Comparison of ENCODE assay signal across 11 cellular contexts in the genomic region with DNA sequence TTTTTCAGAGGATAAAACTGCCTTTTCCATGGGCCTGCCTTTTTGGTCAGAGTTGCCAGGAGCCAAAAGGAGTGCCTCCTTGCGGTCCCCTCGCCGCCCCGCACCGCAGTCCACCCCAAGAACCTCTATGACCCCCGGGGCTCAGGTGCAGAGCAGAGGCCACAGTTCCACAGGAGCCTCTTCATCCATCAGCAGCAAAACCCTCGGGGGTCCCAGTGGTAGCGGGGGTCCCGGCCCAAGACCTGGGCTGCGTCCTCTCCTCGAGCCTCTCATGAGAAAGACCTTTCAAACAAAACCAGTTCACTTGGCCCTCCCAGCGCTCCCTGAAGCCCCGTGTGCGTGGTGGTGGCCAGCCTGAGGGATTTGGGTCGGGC. TPM values are rescaled to one million over a fixed set of nuclear protein-coding genes. Genes with fewer than 3 reads are reported as not detected.
DNase-seq lines count a peak whose midpoint lies in the region; ATAC-seq and TF ChIP-seq lines count a peak whose summit lies in the region.
"Had no signal": no experiment of that assay in that cellular context is flagged by ENCODE, and none has a peak within 500 bp of the region (broad histone marks: within the 10 kb centered on the region; RNA-seq: fewer than 3 reads in every experiment).

No MANE protein-coding gene starts in this region.

- no peak for DNase-seq in activated T-cell treated with anti-CD3 and anti-CD28 coated beads, Interleukin-2, amount 50 U/mL, for 72 hours
- DNase-seq in activated T-cell treated with anti-CD3 and anti-CD28 coated beads, Interleukin-2, amount 50 U/mL, for 1 hour, result no peak
- DNase-seq in mesenchymal stem cell (no peak), T1000 (lab: John Stamatoyannopoulos, UW) (no peak), T-helper 9 cell (no peak)
- DNase-seq: NCI-H774 had no signal

- H2BK15ac ChIP-seq in mesenchymal stem cell (ENCODE audit: low read depth, poor library complexity, severe bottlenecking), result no peak overlapping the region

- H3K4me1 Mint-ChIP-seq in activated T-cell treated with anti-CD3 and anti-CD28 coated beads, Interleukin-2, amount 50 U/mL, for 72 hours (ENCODE audit: low read depth), result peaks cover 13% of the 10 kb centered on the region
- H3K4me1 Mint-ChIP-seq in brain, result peaks cover 23% of the 10 kb centered on the region

- no peak overlapping the region for H3K4ac ChIP-seq in mesenchymal stem cell (ENCODE audit: low read depth in 1 of 2, low read length in 2 of 2)

- no peaks in the 10 kb centered on the region for H3K36me3 Mint-ChIP-seq in activated T-cell treated with anti-CD3 and anti-CD28 coated beads, Interleukin-2, amount 50 U/mL, for 72 hours (ENCODE audit: insufficient read depth in 2 of 2)
- H3K36me3 Mint-ChIP-seq in brain, result no peaks in the 10 kb centered on the region
- H3K36me3 Mint-ChIP-seq: activated naive CD4-positive, alpha-beta T cell treated with anti-CD3 and anti-CD28 coated beads, Interleukin-2, amount 50 U/mL, for 72 hours had no signal

- no peak for TF ChIP-seq CTCF in brain (conservative IDR thresholded peaks at IDR 0.05)

- H3K9me3 ChIP-seq in mesenchymal stem cell (ENCODE audit: control insufficient read depth, low read length) (no peaks in the 10 kb centered on the region), subcutaneous abdominal adipose tissue (ENCODE audit: control insufficient read depth in 5 of 5, low read length in 5 of 5) (no peaks in the 10 kb centered on the region)

- H3K4me2 ChIP-seq in mesenchymal stem cell (ENCODE audit: low read length, poor library complexity, severe bottlenecking), result peak overlapping the region; percentile 43

- H3K27me3 ChIP-seq in mesenchymal stem cell (ENCODE audit: control insufficient read depth in 1 of 2, insufficient read depth in 1 of 2, low read length in 2 of 2) (peaks cover 0 to 9% of the 10 kb centered on the region in 2 experiments), subcutaneous abdominal adipose tissue (ENCODE audit: control insufficient read depth in 5 of 5, insufficient read depth in 4 of 5, low read length in 5 of 5) (peaks cover 0 to 7% (median 2%) of the 10 kb centered on the region in 5 donors)

- no peak overlapping the region for H3K14ac ChIP-seq in mesenchymal stem cell (ENCODE audit: low read length in 2 of 2)

- H3K23ac ChIP-seq in mesenchymal stem cell (ENCODE audit: low read length in 2 of 2), result no peak overlapping the region

- H2AFZ ChIP-seq in mesenchymal stem cell (ENCODE audit: low read depth, low read length), result no peak overlapping the region

- no peak overlapping the region for H2BK120ac ChIP-seq in mesenchymal stem cell (ENCODE audit: low read depth, low read length)

- H3K4me3 Mint-ChIP-seq in activated T-cell treated with anti-CD3 and anti-CD28 coated beads, Interleukin-2, amount 50 U/mL, for 72 hours, result peak overlapping the region; percentile 63 to 70
- peak overlapping the region; percentile 65 to 83 (median 80) for H3K4me3 Mint-ChIP-seq in brain

- peak overlapping the region in 1 of 2 experiments; percentile 67 for H3K4me3 ChIP-seq in mesenchymal stem cell (ENCODE audit: insufficient read depth in 1 of 2, low read depth in 1 of 2, low read length in 2 of 2)
- peak overlapping the region in 4 of 5 donors; percentile 20 to 65 (median 45) for H3K4me3 ChIP-seq in subcutaneous abdominal adipose tissue (ENCODE audit: low read depth in 1 of 5, low read length in 5 of 5)

- H4K91ac ChIP-seq in mesenchymal stem cell (ENCODE audit: low read length), result no peak overlapping the region

- H3K27ac ChIP-seq in mesenchymal stem cell (ENCODE audit: low read length, poor library complexity, severe bottlenecking) (no peak overlapping the region), subcutaneous abdominal adipose tissue (ENCODE audit: low read depth, low read length) (no peak overlapping the region)

- H3K9ac ChIP-seq in mesenchymal stem cell (ENCODE audit: low read length) (peak overlapping the region; percentile 19), subcutaneous abdominal adipose tissue (ENCODE audit: low read length in 5 of 5) (no peak overlapping the region)

- H2BK5ac ChIP-seq in mesenchymal stem cell (ENCODE audit: low read depth, low read length, poor library complexity, severe bottlenecking), result no peak overlapping the region

- H3K4me1 ChIP-seq in mesenchymal stem cell (ENCODE audit: control insufficient read depth, insufficient read depth, low read depth, low read length) (peaks cover 51% of the 10 kb centered on the region), subcutaneous abdominal adipose tissue (ENCODE audit: control insufficient read depth in 5 of 5, insufficient read depth in 5 of 5, low read length in 5 of 5) (peaks cover 1 to 24% (median 15%) of the 10 kb centered on the region in 5 donors)

- WGBS in mesenchymal stem cell, result 66% methylated on average over 15 of the region's 15 CpGs

- H3K27me3 Mint-ChIP-seq in activated T-cell treated with anti-CD3 and anti-CD28 coated beads, Interleukin-2, amount 50 U/mL, for 72 hours (ENCODE audit: low read depth), result no peaks in the 10 kb centered on the region
- H3K27me3 Mint-ChIP-seq in brain, result peaks cover 6% of the 10 kb centered on the region

- H3K36me3 ChIP-seq in mesenchymal stem cell (ENCODE audit: control insufficient read depth in 1 of 2, insufficient read depth in 2 of 2, low read depth in 1 of 2, low read length in 2 of 2) (peaks cover 0 to 19% of the 10 kb centered on the region in 2 experiments), subcutaneous abdominal adipose tissue (ENCODE audit: control insufficient read depth in 5 of 5, insufficient read depth in 5 of 5, low read length in 5 of 5) (no peaks in the 10 kb centered on the region)

- H4K8ac ChIP-seq in mesenchymal stem cell (ENCODE audit: low read length), result no peak overlapping the region

- no peaks in the 10 kb centered on the region for H3K9me3 Mint-ChIP-seq in activated T-cell treated with anti-CD3 and anti-CD28 coated beads, Interleukin-2, amount 50 U/mL, for 72 hours
- peaks cover 0 to 2% (median 0%) of the 10 kb centered on the region in 5 experiments for H3K9me3 Mint-ChIP-seq in brain
- H3K9me3 Mint-ChIP-seq: activated naive CD4-positive, alpha-beta T cell treated with anti-CD3 and anti-CD28 coated beads, Interleukin-2, amount 50 U/mL, for 72 hours had no signal

- no peak overlapping the region for H2BK12ac ChIP-seq in mesenchymal stem cell (ENCODE audit: low read length in 2 of 2)

- H2AK5ac ChIP-seq in mesenchymal stem cell (ENCODE audit: low read length, severe bottlenecking), result peak overlapping the region; percentile 53

- H3K79me1 ChIP-seq in mesenchymal stem cell (replicated peaks; ENCODE audit: low read length, poor library complexity, severe bottlenecking), result peaks cover 30% of the 10 kb centered on the region

- no peak overlapping the region for H3K27ac Mint-ChIP-seq in activated T-cell treated with anti-CD3 and anti-CD28 coated beads, Interleukin-2, amount 50 U/mL, for 72 hours
- peak overlapping the region; percentile 2 to 92 (median 65) for H3K27ac Mint-ChIP-seq in brain
- H3K27ac Mint-ChIP-seq: activated naive CD4-positive, alpha-beta T cell treated with anti-CD3 and anti-CD28 coated beads, Interleukin-2, amount 50 U/mL, for 72 hours had no signal

- no peak for ATAC-seq in activated T-cell treated with anti-CD3 and anti-CD28 coated beads, Interleukin-2, amount 50 U/mL, for 72 hours (replicated peaks in 1 of 2)
- ATAC-seq in GM19463 (IDR thresholded peaks at IDR 0.05; ENCODE audit: unreplicated experiment), result no peak

- no peak overlapping the region for H3K18ac ChIP-seq in mesenchymal stem cell (ENCODE audit: low read depth in 1 of 2, low read length in 2 of 2)

RNA-seq across cellular contexts. Expression of gene ZFYVE28, which starts 16.8 kb away (rescaled TPM):
- 10 to 100 TPM; 14.4 to 24.4 TPM for total RNA-seq in activated T-cell treated with anti-CD3 and anti-CD28 coated beads, Interleukin-2, amount 50 U/mL, for 72 hours
- 5.5 TPM for polyA plus RNA-seq in brain (ENCODE audit: insufficient read depth, low read depth, low replicate concordance)
- polyA plus RNA-seq in mesenchymal stem cell (2013, experiment 1 of 2), result 1.0 TPM
- 1.2 TPM for polyA plus RNA-seq in mesenchymal stem cell (2013, experiment 2 of 2)

RNA-seq across cellular contexts. Expression of gene CFAP99, which starts 17.2 kb away (rescaled TPM):
- total RNA-seq in activated T-cell treated with anti-CD3 and anti-CD28 coated beads, Interleukin-2, amount 50 U/mL, for 72 hours, result not detected
- 0.71 TPM for polyA plus RNA-seq in brain (ENCODE audit: insufficient read depth, low read depth, low replicate concordance)
- polyA plus RNA-seq in mesenchymal stem cell (2013, experiment 1 of 2), result 0.03 TPM
- not detected for polyA plus RNA-seq in mesenchymal stem cell (2013, experiment 2 of 2)
- total RNA-seq: activated naive CD4-positive, alpha-beta T cell treated with anti-CD3 and anti-CD28 coated beads, Interleukin-2, amount 50 U/mL, for 72 hours; mesenteric fat pad had no signal
